ENCODE assay signal across 9 cellular contexts in the genomic region with DNA sequence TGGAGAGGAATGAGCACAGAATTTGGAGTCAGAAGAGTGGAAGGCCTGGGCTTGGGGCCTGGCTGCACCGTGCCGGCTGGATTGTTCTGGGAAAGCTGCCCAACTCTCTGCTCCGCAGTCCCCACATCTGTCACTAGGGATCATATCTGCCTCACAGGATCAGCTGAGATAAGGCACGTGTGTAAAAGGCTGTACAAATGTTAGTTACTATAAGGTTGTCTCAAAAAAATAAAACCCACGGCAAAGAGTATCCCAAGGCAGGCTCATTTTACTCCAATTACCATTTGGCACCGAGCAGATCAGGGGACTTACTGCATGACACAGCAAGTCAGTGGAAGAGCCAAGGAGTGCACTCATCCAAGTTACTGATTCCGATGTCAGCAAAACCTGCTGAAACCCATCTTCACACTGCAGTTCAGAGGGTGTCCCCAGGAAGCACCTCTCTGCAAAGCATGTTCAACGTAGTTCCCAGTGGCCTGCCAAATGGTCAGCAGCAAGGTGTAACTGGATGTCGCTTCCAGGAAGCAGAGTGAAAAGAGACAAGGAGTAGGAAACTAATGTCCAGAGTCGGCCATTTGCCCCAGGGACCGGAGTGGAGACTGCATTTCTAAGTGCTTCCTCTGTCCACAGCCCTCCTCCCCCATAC. TPM values are rescaled to one million over a fixed set of nuclear protein-coding genes. Genes with fewer than 3 reads are reported as not detected.
A peak's percentile ranks its signal among the peaks of the same experiment; 100 is the strongest.
DNase-seq lines count a peak whose midpoint lies in the region; ATAC-seq and TF ChIP-seq lines count a peak whose summit lies in the region.
"Had no signal": no experiment of that assay in that cellular context is flagged by ENCODE, and none has a peak within 500 bp of the region (broad histone marks: within the 10 kb centered on the region; RNA-seq: fewer than 3 reads in every experiment).

No MANE protein-coding gene starts in this region.

- peaks cover 3% of the 10 kb centered on the region for H3K36me3 Mint-ChIP-seq in glutamatergic neuron (ENCODE audit: unreplicated experiment)

- H3K27me3 Mint-ChIP-seq in glutamatergic neuron (ENCODE audit: unreplicated experiment): peaks cover 7% of the 10 kb centered on the region

- H3K4me1 ChIP-seq in rectal smooth muscle tissue (ENCODE audit: control insufficient read depth, insufficient read depth, low read length): peaks cover 17% of the 10 kb centered on the region

- TF ChIP-seq CTCF in VCaP (conservative IDR thresholded peaks at IDR 0.05): peak; percentile 42
- no peak for TF ChIP-seq CTCF in glutamatergic neuron (IDR thresholded peaks at IDR 0.05; ENCODE audit: partially characterized antibody, unreplicated experiment)

- no peak for ATAC-seq in GM19328 (IDR thresholded peaks at IDR 0.05; ENCODE audit: unreplicated experiment)

- peak; percentile 27 for DNase-seq in DMS153 treated with DMSO at 0.1 percent for 48 hours (lab: John Stamatoyannopoulos, UW; ENCODE audit: unreplicated experiment)
- no peak for DNase-seq in DMS153 (lab: John Stamatoyannopoulos, UW)
- DNase-seq in glutamatergic neuron: peak; percentile 52
- no peak for DNase-seq in GM19240 (ENCODE audit: insufficient read length, low spot score)
- no peak for DNase-seq in NCI-H146 (lab: John Stamatoyannopoulos, UW)

- no peaks in the 10 kb centered on the region for H3K36me3 ChIP-seq in rectal smooth muscle tissue (ENCODE audit: control insufficient read depth, insufficient read depth, low read length)

- H3K4me1 Mint-ChIP-seq in glutamatergic neuron (ENCODE audit: low read depth, unreplicated experiment): peaks cover 20% of the 10 kb centered on the region

- no peak overlapping the region for H3K4me3 ChIP-seq in rectal smooth muscle tissue (ENCODE audit: low read length)

- peak overlapping the region; percentile 9 for H3K27ac Mint-ChIP-seq in glutamatergic neuron (ENCODE audit: unreplicated experiment)

- H3K9me3 Mint-ChIP-seq in glutamatergic neuron (ENCODE audit: unreplicated experiment): peaks cover 6% of the 10 kb centered on the region

- H3K27ac ChIP-seq in VCaP (peak overlapping the region; percentile 93), rectal smooth muscle tissue (ENCODE audit: low read depth, low read length) (peak overlapping the region; percentile 25)

- no peak overlapping the region for H3K9ac ChIP-seq in rectal smooth muscle tissue (ENCODE audit: low read length)

- no peaks in the 10 kb centered on the region for H3K27me3 ChIP-seq in rectal smooth muscle tissue (ENCODE audit: control insufficient read depth, insufficient read depth, low read length)

- no peak overlapping the region for H3K4me3 Mint-ChIP-seq in glutamatergic neuron (ENCODE audit: unreplicated experiment)

RNA-seq across cellular contexts. Expression of a gene that starts 18.1 kb away (rescaled TPM):
- total RNA-seq in glutamatergic neuron (ENCODE audit: unreplicated experiment): 91.7 TPM

RNA-seq across cellular contexts. Expression of a gene that starts 24.6 kb away (rescaled TPM):
- total RNA-seq in glutamatergic neuron (ENCODE audit: unreplicated experiment): 1.7 TPM
- total RNA-seq: T-helper 1 cell treated with Interleukin-12 subunit alpha and Interleukin-12 subunit beta and Interleukin-4 antibody, amounts not matched to agents 30 ng/mL and 1 ng/mL, for 36 hours had no signal

Comparison
In these comparisons a context has a peak if more than half of its experiments do, and no peak if none do; other contexts are left out.
1. DNase-seq: peak in DMS153 treated with DMSO at 0.1 percent for 48 hours (single experiment) and glutamatergic neuron (single experiment); none in DMS153 (single experiment), GM19240 (single experiment) and NCI-H146 (single experiment).